18 cellular contexts compared by ENCODE assay signal in genomic region chr1:8545078-8545477, GRCh38.
A peak's percentile ranks its signal among the peaks of the same experiment; 100 is the strongest.
DNase-seq lines count a peak whose midpoint lies in the region; ATAC-seq, FAIRE-seq and TF ChIP-seq lines count a peak whose summit lies in the region.
"Had no signal": no experiment of that assay in that cellular context is flagged by ENCODE, and none has a peak within 500 bp of the region (broad histone marks: within the 10 kb centered on the region; RNA-seq: fewer than 3 reads in every experiment).

No MANE protein-coding gene starts in this region.

- peaks cover 24% of the 10 kb centered on the region for H3K36me3 Mint-ChIP-seq in T-cell

- H3K4me1 Mint-ChIP-seq in T-cell: peaks cover 5 to 21% (median 17%) of the 10 kb centered on the region in 3 donors
- H3K4me1 Mint-ChIP-seq: immature natural killer cell had no signal

- POLR2A ChIA-PET in T-cell (lab: Charles Lee): interaction anchor here (0.6 to 0.7 kb wide), 2 partner anchors 20 to 33 kb away, joined by 3 to 4 read pairs; no protein-coding TSS in a partner anchor

- TF ChIP-seq CTCF in epithelial cell of esophagus (IDR thresholded peaks at IDR 0.05; ENCODE audit: insufficient read depth, low read depth, low read length, missing control alignments): no peak

- peak in 3 of 4 experiments; percentile 32 to 58 (median 47) for ATAC-seq in T-cell (replicated peaks in 1 of 4)
- ATAC-seq in HG02884 (IDR thresholded peaks at IDR 0.05; ENCODE audit: unreplicated experiment): no peak
- ATAC-seq: HCT116 had no signal

- H3K4me3 Mint-ChIP-seq in T-cell: no peak overlapping the region
- H3K4me3 Mint-ChIP-seq: immature natural killer cell, neural progenitor cell had no signal

- H3K27ac Mint-ChIP-seq in T-cell: no peak overlapping the region
- H3K27ac Mint-ChIP-seq: immature natural killer cell, neural progenitor cell had no signal

- H3K9me3 Mint-ChIP-seq in T-cell: peaks cover 0 to 5% (median 3%) of the 10 kb centered on the region in 3 donors
- H3K9me3 Mint-ChIP-seq: immature natural killer cell had no signal

- FAIRE-seq in GM19239 (lab: Jason Lieb, UNC): peak; percentile 26
- FAIRE-seq: G401.6, TTC549 had no signal

- H3K4me3 ChIP-seq in epithelial cell of esophagus (ENCODE audit: low read length): no peak overlapping the region
- H3K4me3 ChIP-seq: neural progenitor cell, testis had no signal

- no peaks in the 10 kb centered on the region for H3K27me3 Mint-ChIP-seq in T-cell

- CTCF ChIA-PET in T-cell (lab: Charles Lee): interaction anchor here in 1 of 2 donors (0.6 kb wide), 1 partner anchor 127 kb away, joined by 3 read pairs; no protein-coding TSS in a partner anchor

- peak; percentile 51 for DNase-seq in activated naive CD4-positive, alpha-beta T cell treated with Interleukin-2 at 50 U/mL for 16 hours
- DNase-seq in activated naive CD4-positive, alpha-beta T cell (lab: John Stamatoyannopoulos, UW): no peak
- no peak for DNase-seq in GM19239 (ENCODE audit: insufficient read length, low spot score)
- no peak for DNase-seq in T-cell
- peak; percentile 79 for DNase-seq in epithelial cell of esophagus (ENCODE audit: low read depth)
- DNase-seq in T1000 (lab: John Stamatoyannopoulos, UW): no peak
- no peak for DNase-seq in germinal center (ENCODE audit: low spot score)
- DNase-seq: activated CD8-positive, alpha-beta memory T cell treated with anti-CD3 and anti-CD28 coated beads, Interleukin-2, amount 50 U/mL, for 4 hours; aorta; immature natural killer cell; mesenchymal stem cell; SIG-M5; testis had no signal

Comparison
In these comparisons a context has a peak if more than half of its experiments do, and no peak if none do; other contexts are left out.
1. DNase-seq: peak in activated naive CD4-positive, alpha-beta T cell treated with Interleukin-2 at 50 U/mL for 16 hours (single experiment) and epithelial cell of esophagus (single experiment); none in activated naive CD4-positive, alpha-beta T cell (0 of 4), GM19239 (single experiment), T-cell (0 of 34), T1000 (single experiment) and germinal center (single experiment).